17 cellular contexts compared by ENCODE assay signal in genomic region chr7:45697576-45698136, GRCh38.
A peak's percentile ranks its signal among the peaks of the same experiment; 100 is the strongest.
DNase-seq lines count a peak whose midpoint lies in the region; ATAC-seq lines count a peak whose summit lies in the region.
"Had no signal": no experiment of that assay in that cellular context is flagged by ENCODE, and none has a peak within 500 bp of the region (broad histone marks: within the 10 kb centered on the region; RNA-seq: fewer than 3 reads in every experiment).

No MANE protein-coding gene starts in this region.

- DNase-seq in activated T-cell treated with anti-CD3 and anti-CD28 coated beads, Interleukin-2, amount 50 U/mL, for 24 hours: peak; percentile 6
- DNase-seq in activated T-cell treated with anti-CD3 and anti-CD28 coated beads, Interleukin-2, amount 50 U/mL, for 1 hour: no peak
- peak; percentile 25 for DNase-seq in activated CD8-positive, alpha-beta memory T cell treated with anti-CD3 and anti-CD28 coated beads, Interleukin-2, amount 10 ng/mL, durations not matched to agents 7 days and 5 days
- DNase-seq in fibroblast of peridontal ligament (ENCODE audit: extremely low read depth) (peak; percentile 46), stromal cell of bone marrow (ENCODE audit: low read depth) (peak; percentile 9), NCI-H2107 (lab: John Stamatoyannopoulos, UW) (no peak), SKM-1 treated with dmso at 0.1 percent for 144 hours (lab: John Stamatoyannopoulos, UW; ENCODE audit: unreplicated experiment) (no peak)
- DNase-seq: activated naive CD8-positive, alpha-beta T cell treated with anti-CD3 and anti-CD28 coated beads for 36 hours; activated T-cell treated with anti-CD3 and anti-CD28 coated beads, Interleukin-2, amount 50 U/mL, for 4 hours; cerebellar nuclear complex; NCI-H2081; NCI-H774; small intestine had no signal

- no peaks in the 10 kb centered on the region for H3K4me1 Mint-ChIP-seq in activated T-cell treated with anti-CD3 and anti-CD28 coated beads, Interleukin-2, amount 50 U/mL, for 24 hours (ENCODE audit: low read depth)
- H3K4me1 Mint-ChIP-seq in activated CD8-positive, alpha-beta memory T cell treated with anti-CD3 and anti-CD28 coated beads, Interleukin-2, amount 10 ng/mL, durations not matched to agents 7 days and 5 days: peaks cover 7% of the 10 kb centered on the region
- H3K4me1 Mint-ChIP-seq: activated naive CD8-positive, alpha-beta T cell treated with anti-CD3 and anti-CD28 coated beads for 36 hours; stimulated activated memory B cell treated with anti-CD40 and anti-IgM and Interleukin-4, amounts not matched to agents 10 μg/mL and 1 μg/mL and 100 μg/mL, for 72 hours had no signal

- ATAC-seq in activated CD8-positive, alpha-beta memory T cell treated with anti-CD3 and anti-CD28 coated beads, Interleukin-2, amount 10 ng/mL, durations not matched to agents 7 days and 5 days: no peak
- ATAC-seq in GM19351 (IDR thresholded peaks at IDR 0.05; ENCODE audit: unreplicated experiment): no peak
- ATAC-seq: activated T-cell treated with anti-CD3 and anti-CD28 coated beads, Interleukin-2, amount 50 U/mL, for 4 hours; CD8-positive, alpha-beta T cell; stimulated activated memory B cell treated with anti-CD40 and anti-IgM and Interleukin-4, amounts not matched to agents 10 μg/mL and 1 μg/mL and 100 μg/mL, for 72 hours; upper lobe of right lung had no signal

- CTCF ChIA-PET in activated CD8-positive, alpha-beta memory T cell treated with anti-CD3 and anti-CD28 coated beads, Interleukin-2, amount 10 ng/mL, durations not matched to agents 7 days and 5 days (lab: Charles Lee): no interaction called here

- H3K27ac Mint-ChIP-seq in activated T-cell treated with anti-CD3 and anti-CD28 coated beads, Interleukin-2, amount 50 U/mL, for 24 hours: no peak overlapping the region
- H3K27ac Mint-ChIP-seq in activated CD8-positive, alpha-beta memory T cell treated with anti-CD3 and anti-CD28 coated beads, Interleukin-2, amount 10 ng/mL, durations not matched to agents 7 days and 5 days: no peak overlapping the region
- H3K27ac Mint-ChIP-seq: activated naive CD8-positive, alpha-beta T cell treated with anti-CD3 and anti-CD28 coated beads for 36 hours; CD8-positive, alpha-beta T cell; stimulated activated memory B cell treated with anti-CD40 and anti-IgM and Interleukin-4, amounts not matched to agents 10 μg/mL and 1 μg/mL and 100 μg/mL, for 72 hours had no signal

- no peak overlapping the region for H3K4me3 Mint-ChIP-seq in activated T-cell treated with anti-CD3 and anti-CD28 coated beads, Interleukin-2, amount 50 U/mL, for 24 hours
- H3K4me3 Mint-ChIP-seq in activated CD8-positive, alpha-beta memory T cell treated with anti-CD3 and anti-CD28 coated beads, Interleukin-2, amount 10 ng/mL, durations not matched to agents 7 days and 5 days: no peak overlapping the region
- H3K4me3 Mint-ChIP-seq: activated naive CD8-positive, alpha-beta T cell treated with anti-CD3 and anti-CD28 coated beads for 36 hours; activated T-cell treated with anti-CD3 and anti-CD28 coated beads, Interleukin-2, amount 50 U/mL, for 4 hours; CD8-positive, alpha-beta T cell; stimulated activated memory B cell treated with anti-CD40 and anti-IgM and Interleukin-4, amounts not matched to agents 10 μg/mL and 1 μg/mL and 100 μg/mL, for 72 hours had no signal

- no peaks in the 10 kb centered on the region for H3K9me3 Mint-ChIP-seq in activated T-cell treated with anti-CD3 and anti-CD28 coated beads, Interleukin-2, amount 50 U/mL, for 24 hours
- H3K9me3 Mint-ChIP-seq in activated CD8-positive, alpha-beta memory T cell treated with anti-CD3 and anti-CD28 coated beads, Interleukin-2, amount 10 ng/mL, durations not matched to agents 7 days and 5 days (ENCODE audit: low read depth): no peaks in the 10 kb centered on the region
- H3K9me3 Mint-ChIP-seq: activated naive CD8-positive, alpha-beta T cell treated with anti-CD3 and anti-CD28 coated beads for 36 hours; activated T-cell treated with anti-CD3 and anti-CD28 coated beads, Interleukin-2, amount 50 U/mL, for 4 hours; CD8-positive, alpha-beta T cell; stimulated activated memory B cell treated with anti-CD40 and anti-IgM and Interleukin-4, amounts not matched to agents 10 μg/mL and 1 μg/mL and 100 μg/mL, for 72 hours had no signal

- peaks cover 10% of the 10 kb centered on the region for H3K27me3 Mint-ChIP-seq in activated T-cell treated with anti-CD3 and anti-CD28 coated beads, Interleukin-2, amount 50 U/mL, for 24 hours
- peaks cover 6% of the 10 kb centered on the region for H3K27me3 Mint-ChIP-seq in activated CD8-positive, alpha-beta memory T cell treated with anti-CD3 and anti-CD28 coated beads, Interleukin-2, amount 10 ng/mL, durations not matched to agents 7 days and 5 days
- H3K27me3 Mint-ChIP-seq: activated naive CD8-positive, alpha-beta T cell treated with anti-CD3 and anti-CD28 coated beads for 36 hours had no signal

- no peaks in the 10 kb centered on the region for H3K36me3 Mint-ChIP-seq in activated T-cell treated with anti-CD3 and anti-CD28 coated beads, Interleukin-2, amount 50 U/mL, for 24 hours (ENCODE audit: low read depth)
- H3K36me3 Mint-ChIP-seq in activated CD8-positive, alpha-beta memory T cell treated with anti-CD3 and anti-CD28 coated beads, Interleukin-2, amount 10 ng/mL, durations not matched to agents 7 days and 5 days: no peaks in the 10 kb centered on the region
- H3K36me3 Mint-ChIP-seq: activated naive CD8-positive, alpha-beta T cell treated with anti-CD3 and anti-CD28 coated beads for 36 hours; CD8-positive, alpha-beta T cell; stimulated activated memory B cell treated with anti-CD40 and anti-IgM and Interleukin-4, amounts not matched to agents 10 μg/mL and 1 μg/mL and 100 μg/mL, for 72 hours had no signal

Comparison
In these comparisons a context has a peak if more than half of its experiments do, and no peak if none do; other contexts are left out.
1. DNase-seq: peak in activated T-cell treated with anti-CD3 and anti-CD28 coated beads, Interleukin-2, amount 50 U/mL, for 24 hours (single experiment), activated CD8-positive, alpha-beta memory T cell treated with anti-CD3 and anti-CD28 coated beads, Interleukin-2, amount 10 ng/mL, durations not matched to agents 7 days and 5 days (single experiment), fibroblast of peridontal ligament (single experiment) and stromal cell of bone marrow (single experiment); none in activated T-cell treated with anti-CD3 and anti-CD28 coated beads, Interleukin-2, amount 50 U/mL, for 1 hour (single experiment), NCI-H2107 (single experiment) and SKM-1 treated with dmso at 0.1 percent for 144 hours (single experiment).